9 cellular contexts compared by ENCODE assay signal in genomic region chr6:18388942-18389341, GRCh38. TPM values are rescaled to one million over a fixed set of nuclear protein-coding genes. Genes with fewer than 3 reads are reported as not detected.
DNase-seq lines count a peak whose midpoint lies in the region; ATAC-seq, FAIRE-seq and TF ChIP-seq lines count a peak whose summit lies in the region.
"Had no signal": no experiment of that assay in that cellular context is flagged by ENCODE, and none has a peak within 500 bp of the region (broad histone marks: within the 10 kb centered on the region; RNA-seq: fewer than 3 reads in every experiment).

No MANE protein-coding gene starts in this region.

- BruUV-seq in HepG2 (replicated peaks; lab: Mats Ljungman, UMichigan), result no TSS peak

- H3K27me3 ChIP-seq in HUES64 (ENCODE audit: insufficient read depth, low read length), result peaks cover 16% of the 10 kb centered on the region; the same call in 1 of the 2 replicates
- no peaks in the 10 kb centered on the region for H3K27me3 ChIP-seq in ascending aorta
- no peaks in the 10 kb centered on the region; a peak in 2 of 5 replicates for H3K27me3 ChIP-seq in HepG2 (ENCODE audit: control insufficient read depth in 1 of 2, insufficient read depth in 2 of 2, low read length in 2 of 2)
- no peaks in the 10 kb centered on the region for H3K27me3 ChIP-seq in thymus (ENCODE audit: control insufficient read depth, insufficient read depth)
- no peaks in the 10 kb centered on the region for H3K27me3 ChIP-seq in Peyer's patch

- peak; percentile 50 for FAIRE-seq in HepG2 (lab: Jason Lieb, UNC)

- H3K9me3 ChIP-seq in HUES64 (ENCODE audit: insufficient read depth, low read depth, low read length) (no peaks in the 10 kb centered on the region), ascending aorta (no peaks in the 10 kb centered on the region), HepG2 (ENCODE audit: low read length) (no peaks in the 10 kb centered on the region), thymus (ENCODE audit: control insufficient read depth) (no peaks in the 10 kb centered on the region), Peyer's patch (no peaks in the 10 kb centered on the region)

- TF ChIP-seq POLR2A in HepG2 (IDR thresholded peaks at IDR 0.05; ENCODE audit: insufficient read depth in 1 of 2, low read depth in 2 of 2, low read length in 2 of 2) (no peak), Peyer's patch (IDR thresholded peaks at IDR 0.05) (no peak)

- H3K27ac ChIP-seq in HUES64 (ENCODE audit: low read depth, low read length) (no peak overlapping the region; the same call in 1 of the 2 replicates), ascending aorta (peak overlapping the region; percentile 28 to 77), HepG2 (ENCODE audit: extremely low read length, insufficient read depth, low read length) (peak overlapping the region; percentile 2), thymus (ENCODE audit: low read depth) (no peak overlapping the region), Peyer's patch (no peak overlapping the region)

- TF ChIP-seq EP300 in HepG2 (IDR thresholded peaks at IDR 0.05; ENCODE audit: low read depth in 2 of 2, low read length in 2 of 2) (no peak), HepG2 (CRISPR knock-in tag; IDR thresholded peaks at IDR 0.05; ENCODE audit: borderline replicate concordance) (no peak)

- H4K20me1 ChIP-seq in HepG2 (ENCODE audit: insufficient read depth, low read length), result no peaks in the 10 kb centered on the region

- H3K4me1 ChIP-seq in HUES64 (ENCODE audit: insufficient read depth, low read length), result peaks cover 35% of the 10 kb centered on the region
- peaks cover 0 to 26% of the 10 kb centered on the region in 2 donors for H3K4me1 ChIP-seq in ascending aorta
- H3K4me1 ChIP-seq in HepG2 (ENCODE audit: insufficient read depth, low read length), result peaks cover 58% of the 10 kb centered on the region
- peaks cover 3% of the 10 kb centered on the region for H3K4me1 ChIP-seq in thymus (ENCODE audit: control insufficient read depth, insufficient read depth, low read length)
- H3K4me1 ChIP-seq in Peyer's patch, result peaks cover 0 to 10% (median 0%) of the 10 kb centered on the region in 4 donors

- H3K4me2 ChIP-seq in HepG2 (ENCODE audit: low read depth, low read length), result peak overlapping the region; percentile 92

- CTCF ChIA-PET in HepG2 (lab: Yijun Ruan, JAX; ENCODE audit: low intra/inter-chr PET ratio, low total read pairs), result no interaction called here

- H3K79me2 ChIP-seq in HepG2 (ENCODE audit: insufficient read depth, low read length), result no peaks in the 10 kb centered on the region

- ATAC-seq in HepG2 (peak; percentile 15), GM21360 (IDR thresholded peaks at IDR 0.05; ENCODE audit: unreplicated experiment) (no peak)

- POLR2A ChIA-PET in HepG2 (lab: Yijun Ruan, JAX), result no interaction called here

- in situ Hi-C loops in HepG2 (cut with HindIII; ENCODE audit: extremely low pct_ligation_motif_present, low pct_unique_long_range_greater_than_20kb), result no loop called here

- TF ChIP-seq CTCF in ascending aorta (IDR thresholded peaks at IDR 0.05) (no peak), HepG2 (CRISPR knock-in tag; IDR thresholded peaks at IDR 0.05) (no peak), Peyer's patch (IDR thresholded peaks at IDR 0.05) (no peak)

- DNase-seq in ascending aorta (ENCODE audit: low spot score in 2 of 2) (no peak), HepG2 (ENCODE audit: low spot score) (peak; percentile 82), Peyer's patch (no peak), posterior cingulate gyrus (no peak)
- DNase-seq: activated naive CD4-positive, alpha-beta T cell treated with anti-CD3 and anti-CD28 coated beads for 36 hours; NCI-H748 treated with DMSO at 0.1 percent for 48 hours had no signal

- intact Hi-C loops in ascending aorta (cut with DNase I) (loop anchor here (5.0 to 10.0 kb wide), 3 partner anchors 42 to 124 kb away; partner anchors contain the start of gene DEK), HepG2 (cut with micrococcal nuclease; ENCODE audit: unreplicated experiment) (no loop called here), posterior cingulate gyrus (cut with DNase I) (no loop called here)

- 43% methylated on average over 1 of the region's 1 CpG for WGBS in HUES64
- 0% methylated on average over 1 of the region's 1 CpG for WGBS in HepG2 (ENCODE audit: low lambda C conversion rate)
- WGBS in thymus, result 80% methylated on average over 1 of the region's 1 CpG

- H3K9ac ChIP-seq in HUES64 (ENCODE audit: low read depth, low read length) (peak overlapping the region; percentile 6; the same call in 1 of the 2 replicates), HepG2 (ENCODE audit: insufficient read depth, low read depth, low read length) (peak overlapping the region; percentile 60; the same call in 1 of the 2 replicates)

- TF ChIP-seq RAD21 in HepG2 (CRISPR knock-in tag; IDR thresholded peaks at IDR 0.05), result no peak

- H3K4me3 ChIP-seq in HUES64 (ENCODE audit: low read length) (peak overlapping the region; percentile 72; the same call in 1 of the 2 replicates), ascending aorta (peak overlapping the region; percentile 52 to 67), HepG2 (replicated peaks in 1 of 3; ENCODE audit: insufficient read depth in 1 of 3, low read depth in 2 of 3, low read length in 3 of 3) (peak overlapping the region; percentile 71 to 81 (median 73); a peak in 5 of 6 replicates), thymus (ENCODE audit: low read length) (peak overlapping the region; percentile 4), Peyer's patch (peak overlapping the region in 2 of 4 donors; percentile 64 to 67)

- no peak overlapping the region for H2AFZ ChIP-seq in HepG2 (ENCODE audit: low read length)

- H3K36me3 ChIP-seq in HUES64 (ENCODE audit: insufficient read depth, low read length), result no peaks in the 10 kb centered on the region
- no peaks in the 10 kb centered on the region for H3K36me3 ChIP-seq in ascending aorta
- no peaks in the 10 kb centered on the region for H3K36me3 ChIP-seq in HepG2 (replicated peaks in 1 of 2; ENCODE audit: control insufficient read depth in 1 of 2, insufficient read depth in 2 of 2, low read length in 2 of 2)
- no peaks in the 10 kb centered on the region for H3K36me3 ChIP-seq in thymus (ENCODE audit: control insufficient read depth, insufficient read depth)
- H3K36me3 ChIP-seq in Peyer's patch, result no peaks in the 10 kb centered on the region

TF ChIP-seq in HepG2, 621 proteins besides CTCF, POLR2A, EP300 and RAD21 (continues in another document):
- TF ChIP-seq FOSL2 (CRISPR knock-in tag; IDR thresholded peaks at IDR 0.05) (peak; percentile 76), SNRNP70 (IDR thresholded peaks at IDR 0.05; ENCODE audit: low read depth, low read length) (no peak), TCF7 (IDR thresholded peaks at IDR 0.05; ENCODE audit: low read depth) (no peak)
- TF ChIP-seq, protein P1, sequence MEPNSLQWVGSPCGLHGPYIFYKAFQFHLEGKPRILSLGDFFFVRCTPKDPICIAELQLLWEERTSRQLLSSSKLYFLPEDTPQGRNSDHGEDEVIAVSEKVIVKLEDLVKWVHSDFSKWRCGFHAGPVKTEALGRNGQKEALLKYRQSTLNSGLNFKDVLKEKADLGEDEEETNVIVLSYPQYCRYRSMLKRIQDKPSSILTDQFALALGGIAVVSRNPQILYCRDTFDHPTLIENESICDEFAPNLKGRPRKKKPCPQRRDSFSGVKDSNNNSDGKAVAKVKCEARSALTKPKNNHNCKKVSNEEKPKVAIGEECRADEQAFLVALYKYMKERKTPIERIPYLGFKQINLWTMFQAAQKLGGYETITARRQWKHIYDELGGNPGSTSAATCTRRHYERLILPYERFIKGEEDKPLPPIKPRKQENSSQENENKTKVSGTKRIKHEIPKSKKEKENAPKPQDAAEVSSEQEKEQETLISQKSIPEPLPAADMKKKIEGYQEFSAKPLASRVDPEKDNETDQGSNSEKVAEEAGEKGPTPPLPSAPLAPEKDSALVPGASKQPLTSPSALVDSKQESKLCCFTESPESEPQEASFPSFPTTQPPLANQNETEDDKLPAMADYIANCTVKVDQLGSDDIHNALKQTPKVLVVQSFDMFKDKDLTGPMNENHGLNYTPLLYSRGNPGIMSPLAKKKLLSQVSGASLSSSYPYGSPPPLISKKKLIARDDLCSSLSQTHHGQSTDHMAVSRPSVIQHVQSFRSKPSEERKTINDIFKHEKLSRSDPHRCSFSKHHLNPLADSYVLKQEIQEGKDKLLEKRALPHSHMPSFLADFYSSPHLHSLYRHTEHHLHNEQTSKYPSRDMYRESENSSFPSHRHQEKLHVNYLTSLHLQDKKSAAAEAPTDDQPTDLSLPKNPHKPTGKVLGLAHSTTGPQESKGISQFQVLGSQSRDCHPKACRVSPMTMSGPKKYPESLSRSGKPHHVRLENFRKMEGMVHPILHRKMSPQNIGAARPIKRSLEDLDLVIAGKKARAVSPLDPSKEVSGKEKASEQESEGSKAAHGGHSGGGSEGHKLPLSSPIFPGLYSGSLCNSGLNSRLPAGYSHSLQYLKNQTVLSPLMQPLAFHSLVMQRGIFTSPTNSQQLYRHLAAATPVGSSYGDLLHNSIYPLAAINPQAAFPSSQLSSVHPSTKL (CRISPR knock-in tag; IDR thresholded peaks at IDR 0.05), result peak; percentile 72

RNA-seq across cellular contexts. Expression of gene RNF144B, which starts 1.8 kb away (rescaled TPM):
- 1.6 TPM for polyA plus RNA-seq in HUES64 (2013, experiment 1 of 2)
- polyA plus RNA-seq in HUES64 (2013, experiment 2 of 2), result 1.1 TPM
- total RNA-seq in ascending aorta (52.3 TPM), HepG2 (2016; rRNA removed; fragmentation: Illumina TruSeq; extraction: Trizol) (4.3 and 5.3 TPM in 2 replicates), Peyer's patch (10 to 100 TPM in 1 of 4 donors, 1 to 10 TPM in 3; 1.4 to 14.9 (median 2.4) TPM)
- 0.35 and 0.81 TPM in 2 replicates for total RNA-seq in HepG2 (2016; cell fraction: cytosol; rRNA removed; fragmentation: Illumina TruSeq; extraction: Trizol; ENCODE audit: low read depth)
- total RNA-seq in HepG2 (2016; cell fraction: insoluble cytoplasmic fraction; rRNA removed; fragmentation: Illumina TruSeq; extraction: Trizol), result 3.7 and 6.0 TPM in 2 replicates
- 1.9 and 2.1 TPM in 2 replicates for total RNA-seq in HepG2 (2016; cell fraction: membrane; rRNA removed; fragmentation: Illumina TruSeq; extraction: Trizol)
- total RNA-seq in HepG2 (2016; cell fraction: nucleus; rRNA removed; fragmentation: Illumina TruSeq; extraction: Trizol), result 2.6 and 3.2 TPM in 2 replicates
- polyA plus RNA-seq in HepG2 (2011; rRNA removed) (1.2 and 1.8 TPM in 2 replicates), thymus (24.1 TPM)
- polyA plus RNA-seq in HepG2 (2011; cell fraction: cytosol; rRNA removed), result 0.90 and 1.1 TPM in 2 replicates
- polyA plus RNA-seq in HepG2 (2011; cell fraction: nucleus; rRNA removed), result 0.80 and 1.1 TPM in 2 replicates
- 0.76 and 1.7 TPM in 2 replicates for polyA plus RNA-seq in HepG2 (2012)
- 0.14 and 0.21 TPM in 2 replicates for polyA plus RNA-seq in HepG2 (2016; cell fraction: cytosol; fragmentation: Illumina TruSeq; extraction: Trizol; ENCODE audit: low read depth)
- 3.6 and 3.8 TPM in 2 replicates for polyA plus RNA-seq in HepG2 (2016; cell fraction: insoluble cytoplasmic fraction; fragmentation: Illumina TruSeq; extraction: Trizol; ENCODE audit: low read depth)
- polyA plus RNA-seq in HepG2 (2016; cell fraction: membrane; fragmentation: Illumina TruSeq; extraction: Trizol; ENCODE audit: low read depth), result 0.64 TPM in 2 replicates
- 2.2 and 2.6 TPM in 2 replicates for polyA plus RNA-seq in HepG2 (2016; cell fraction: nucleus; fragmentation: Illumina TruSeq; extraction: Trizol; ENCODE audit: insufficient read depth, low read depth)
- 4.0 and 5.3 TPM in 2 replicates for polyA minus RNA-seq in HepG2 (2011; rRNA and poly(A)+ RNA removed; ENCODE audit: low replicate concordance)
- 2.8 and 3.2 TPM in 2 replicates for polyA minus RNA-seq in HepG2 (2011; cell fraction: cytosol; rRNA and poly(A)+ RNA removed)
- 2.1 and 3.5 TPM in 2 replicates for polyA minus RNA-seq in HepG2 (2011; cell fraction: nucleus; rRNA and poly(A)+ RNA removed)

Comparison
In these comparisons a context has a peak if more than half of its experiments do, and no peak if none do; other contexts are left out.
1. H3K27ac ChIP-seq: peak in ascending aorta (2 of 2) and HepG2 (single experiment); none in HUES64 (single experiment), thymus (single experiment) and Peyer's patch (0 of 4).